ENCODE assay signal across 10 cellular contexts in genomic region chr15:64865126-64865997, GRCh38. TPM values are rescaled to one million over a fixed set of nuclear protein-coding genes. Genes with fewer than 3 reads are reported as not detected.
DNase-seq lines count a peak whose midpoint lies in the region; ATAC-seq, FAIRE-seq and TF ChIP-seq lines count a peak whose summit lies in the region.
"Had no signal": no experiment of that assay in that cellular context is flagged by ENCODE, and none has a peak within 500 bp of the region (broad histone marks: within the 10 kb centered on the region; RNA-seq: fewer than 3 reads in every experiment).

No MANE protein-coding gene starts in this region.

- no peak overlapping the region for H2AK5ac ChIP-seq in H9 (ENCODE audit: insufficient read length, low read length)

- peak overlapping the region; percentile 32 for H3K4me3 ChIP-seq in BLaER1
- H3K4me3 ChIP-seq in GM12878, result no peak overlapping the region
- H3K4me3 ChIP-seq in muscle layer of duodenum (ENCODE audit: low read depth in 1 of 2, low read length in 2 of 2), result no peak overlapping the region

- H4K91ac ChIP-seq in H9 (ENCODE audit: insufficient read length, low read depth, low read length), result no peak overlapping the region

- no peaks in the 10 kb centered on the region for H3K79me1 ChIP-seq in H9 (ENCODE audit: insufficient read depth, low read depth, low read length, poor library complexity, severe bottlenecking)

- H3K14ac ChIP-seq in H9 (ENCODE audit: insufficient read depth, low read length), result no peak overlapping the region; the same call in 1 of the 2 replicates

- no peak overlapping the region for H4K8ac ChIP-seq in H9 (replicated peaks; ENCODE audit: insufficient read length, low read depth, low read length)

- H2BK12ac ChIP-seq in H9 (ENCODE audit: insufficient read length, low read depth, low read length), result no peak overlapping the region

- SMC1A ChIA-PET in GM12878 (lab: Charles Lee; ENCODE audit: uncharacterized antibody, unreplicated experiment), result interaction anchor here (1.0 to 8.5 kb wide), 7 partner anchors 9 to 56 kb away, joined by 3 to 51 read pairs (median 4); no protein-coding TSS in a partner anchor

- H3K27ac Mint-ChIP-seq in H9, result peak overlapping the region in 1 of 3 experiments; percentile 87; a peak in 1 of 7 replicates

- H3K9me3 ChIP-seq in BLaER1 (no peaks in the 10 kb centered on the region), H9 (ENCODE audit: control insufficient read depth, low read depth, low read length) (no peaks in the 10 kb centered on the region), GM12878 (replicated peaks; ENCODE audit: control insufficient read depth, insufficient read depth, low read length) (no peaks in the 10 kb centered on the region; the same call in 2 of the 3 replicates), muscle layer of duodenum (ENCODE audit: control insufficient read depth in 1 of 2, low read length in 2 of 2) (no peaks in the 10 kb centered on the region)

- H3K27me3 ChIP-seq in BLaER1 (no peaks in the 10 kb centered on the region), H9 (ENCODE audit: insufficient read depth, low read length) (no peaks in the 10 kb centered on the region), GM12878 (replicated peaks in 1 of 2; ENCODE audit: control insufficient read depth in 2 of 2, insufficient read depth in 2 of 2, low read length in 1 of 2) (no peaks in the 10 kb centered on the region), muscle layer of duodenum (ENCODE audit: low read depth, low read length) (no peaks in the 10 kb centered on the region)

- H3K23me2 ChIP-seq in H9 (ENCODE audit: insufficient read length, low read depth, low read length, poor library complexity, severe bottlenecking), result no peaks in the 10 kb centered on the region

- TF ChIP-seq POLR2A in GM12878 (IDR thresholded peaks at IDR 0.05; ENCODE audit: low read depth, low read length), result peak; percentile 41

- no peak for TF ChIP-seq RAD21 in GM12878 (IDR thresholded peaks at IDR 0.05; ENCODE audit: insufficient read depth, low read depth, low read length)

- RAD21 ChIA-PET in GM12878 (lab: Charles Lee; ENCODE audit: unreplicated experiment), result interaction anchor here (1.0 to 4.2 kb wide), 6 partner anchors 17 to 29 kb away, joined by 3 to 33 read pairs (median 4); partner anchors contain the start of gene PLEKHO2

- peaks cover 88% of the 10 kb centered on the region for H3K4me1 ChIP-seq in BLaER1
- peaks cover 9% of the 10 kb centered on the region; the same call in 1 of the 2 replicates for H3K4me1 ChIP-seq in H9 (ENCODE audit: insufficient read depth, low read length)
- peaks cover 6% of the 10 kb centered on the region for H3K4me1 ChIP-seq in GM12878 (ENCODE audit: control insufficient read depth, insufficient read depth, low read length)
- H3K4me1 ChIP-seq in muscle layer of duodenum (ENCODE audit: control insufficient read depth in 1 of 2, insufficient read depth in 2 of 2, low read length in 2 of 2), result peaks cover 0 to 33% of the 10 kb centered on the region in 2 donors

- H2AFZ ChIP-seq in H9 (ENCODE audit: low read length) (no peak overlapping the region), GM12878 (ENCODE audit: control insufficient read depth, low read depth, low read length) (no peak overlapping the region)

- no peak for TF ChIP-seq CTCF in H9 (conservative IDR thresholded peaks at IDR 0.05)
- TF ChIP-seq CTCF in GM12878 (IDR thresholded peaks at IDR 0.05 in 2 of 3, conservative IDR thresholded peaks at IDR 0.05 in 1 of 3; ENCODE audit: control insufficient read depth in 2 of 3, extremely low read depth in 1 of 3, insufficient read depth in 1 of 3, low read depth in 3 of 3, low read length in 3 of 3), result no peak

- intact Hi-C loops in GM12878 (cut with micrococcal nuclease; ENCODE audit: unreplicated experiment), result no loop called here

- H4K5ac ChIP-seq in H9 (ENCODE audit: insufficient read length, low read depth, low read length), result no peak overlapping the region

- H3K79me2 ChIP-seq in H9 (ENCODE audit: insufficient read depth, low read length), result no peaks in the 10 kb centered on the region
- H3K79me2 ChIP-seq in GM12878 (ENCODE audit: control insufficient read depth, insufficient read depth, low read length), result no peaks in the 10 kb centered on the region

- peak overlapping the region; percentile 79 for H3K27ac ChIP-seq in BLaER1
- no peak overlapping the region for H3K27ac ChIP-seq in H9 (ENCODE audit: insufficient read length, low read depth, low read length)
- H3K27ac ChIP-seq in GM12878 (ENCODE audit: control insufficient read depth, insufficient read depth), result peak overlapping the region; percentile 28; the same call in 1 of the 2 replicates
- H3K27ac ChIP-seq in muscle layer of duodenum (ENCODE audit: low read length), result peak overlapping the region; percentile 60

- H3K4ac ChIP-seq in H9 (ENCODE audit: low read depth, low read length), result no peak overlapping the region

- no peak overlapping the region for H3T11ph ChIP-seq in H9 (ENCODE audit: low read length)

- H3K36me3 ChIP-seq in BLaER1 (peaks cover 34% of the 10 kb centered on the region), GM12878 (ENCODE audit: control insufficient read depth in 2 of 2, insufficient read depth in 2 of 2, low read length in 1 of 2) (peaks cover 20 to 44% of the 10 kb centered on the region in 2 experiments), muscle layer of duodenum (ENCODE audit: control insufficient read depth in 1 of 2, insufficient read depth in 2 of 2, low read length in 2 of 2) (peaks cover 34 to 47% of the 10 kb centered on the region in 2 donors)

- DNase-seq in H9, result peak; percentile 31
- no peak for DNase-seq in GM12878 (ENCODE audit: low read depth, low spot score)
- DNase-seq in T-helper 1 cell, result no peak
- no peak for DNase-seq in DMS114 treated with DMSO at 0.1 percent for 48 hours (lab: John Stamatoyannopoulos, UW; ENCODE audit: unreplicated experiment)
- no peak for DNase-seq in NCI-H1694 treated with DMSO at 0.1 percent for 48 hours (lab: John Stamatoyannopoulos, UW)
- no peak for DNase-seq in RCC 7860 (ENCODE audit: low spot score)
- DNase-seq: NCI-H2029 had no signal

- no peaks in the 10 kb centered on the region for H3K9me3 Mint-ChIP-seq in H9
- H3K9me3 Mint-ChIP-seq: activated T-helper 17 cell treated with anti-CD3 and anti-CD28 coated beads, Interleukin-2, amount 50 U/mL, for 72 hours had no signal

- H3K36me3 Mint-ChIP-seq in H9 (ENCODE audit: insufficient read depth in 1 of 3, low read depth in 3 of 3), result peaks cover 10 to 31% (median 27%) of the 10 kb centered on the region in 3 experiments

- H2BK15ac ChIP-seq in H9 (ENCODE audit: low read depth, low read length), result no peak overlapping the region

- no peak overlapping the region for H2BK5ac ChIP-seq in H9 (ENCODE audit: insufficient read length, low read length)

- H3K9ac ChIP-seq in BLaER1 (peak overlapping the region; percentile 64), H9 (ENCODE audit: extremely low read depth, insufficient read length, low read length) (no peak overlapping the region), GM12878 (ENCODE audit: control insufficient read depth, insufficient read depth, low read length) (no peak overlapping the region)

- H4K20me1 ChIP-seq in BLaER1, result peaks cover 24% of the 10 kb centered on the region
- no peaks in the 10 kb centered on the region for H4K20me1 ChIP-seq in H9 (ENCODE audit: control insufficient read depth, insufficient read depth, insufficient read length)
- H4K20me1 ChIP-seq in GM12878 (ENCODE audit: control insufficient read depth, insufficient read depth), result no peaks in the 10 kb centered on the region

- H3K18ac ChIP-seq in H9 (ENCODE audit: insufficient read length, low read depth, low read length), result no peak overlapping the region

- H3K4me1 Mint-ChIP-seq in H9, result peaks cover 38 to 47% of the 10 kb centered on the region in 2 experiments
- H3K4me1 Mint-ChIP-seq: activated T-helper 17 cell treated with anti-CD3 and anti-CD28 coated beads, Interleukin-2, amount 50 U/mL, for 72 hours had no signal

- BruUV-seq in GM12878 (replicated peaks; lab: Mats Ljungman, UMichigan), result no TSS peak

- in situ Hi-C loops in GM12878 (cut with MboI), result no loop called here

- POLR2A ChIA-PET in GM12878 (lab: Charles Lee), result interaction anchor here (0.9 to 3.2 kb wide), 8 partner anchors 8 to 29 kb away, joined by 3 to 14 read pairs (median 5); no protein-coding TSS in a partner anchor

- CTCF ChIA-PET in GM12878 (lab: Yijun Ruan, JAX), result interaction anchor here (0.7 to 1.7 kb wide), 4 partner anchors 9 to 30 kb away, joined by 3 to 8 read pairs (median 4); no protein-coding TSS in a partner anchor

- H2BK120ac ChIP-seq in H9 (ENCODE audit: low read depth, low read length, poor library complexity, severe bottlenecking), result no peak overlapping the region

- TF ChIP-seq EP300 in GM12878 (IDR thresholded peaks at IDR 0.05; ENCODE audit: borderline replicate concordance in 1 of 2, control insufficient read depth in 1 of 2, low read depth in 2 of 2, low read length in 2 of 2), result no peak

- FAIRE-seq in GM12878 (lab: Jason Lieb, UNC) (no peak), RCC 7860 (lab: Jason Lieb, UNC) (no peak)

- H3K4me3 Mint-ChIP-seq in H9, result no peak overlapping the region
- H3K4me3 Mint-ChIP-seq: activated T-helper 17 cell treated with anti-CD3 and anti-CD28 coated beads, Interleukin-2, amount 50 U/mL, for 72 hours had no signal

- no CpG with 5 or more reads among the region's 12 CpGs for WGBS in H9 (ENCODE audit: extremely low coverage, insufficient read length, low lambda C conversion rate)
- WGBS in GM12878 (ENCODE audit: insufficient coverage, insufficient replicate concordance, low lambda C conversion rate, missing lambda C conversion rate), result 18% methylated on average over 12 of the region's 12 CpGs

- H2BK20ac ChIP-seq in H9 (ENCODE audit: low read depth, low read length, poor library complexity, severe bottlenecking), result no peak overlapping the region

- H3K4me2 ChIP-seq in BLaER1 (peak overlapping the region; percentile 93), H9 (ENCODE audit: insufficient read depth, insufficient read length, low read length) (no peak overlapping the region), GM12878 (ENCODE audit: control insufficient read depth, insufficient read depth) (peak overlapping the region; percentile 43)

- no peak overlapping the region for H3K23ac ChIP-seq in H9 (ENCODE audit: insufficient read length, low read depth, low read length)

- ATAC-seq in GM12878, result peak; percentile 81
- ATAC-seq: activated T-helper 17 cell treated with anti-CD3 and anti-CD28 coated beads, Interleukin-2, amount 50 U/mL, for 72 hours had no signal

- no peak overlapping the region for H3K56ac ChIP-seq in H9 (ENCODE audit: insufficient read length, low read depth, low read length)

- H3K27me3 Mint-ChIP-seq in H9 (ENCODE audit: low read depth), result no peaks in the 10 kb centered on the region
- H3K27me3 Mint-ChIP-seq: activated T-helper 17 cell treated with anti-CD3 and anti-CD28 coated beads, Interleukin-2, amount 50 U/mL, for 72 hours had no signal

RNA-seq across cellular contexts. Expression of gene PLEKHO2, which starts 23.6 kb away (rescaled TPM):
- 16.6 and 18.1 TPM in 2 replicates for total RNA-seq in H9 (2021)
- total RNA-seq in GM12878 (2013; cell fraction: nucleolus; rRNA removed), result 20.0 and 20.1 TPM in 2 replicates
- total RNA-seq in GM12878 (2014; rRNA removed), result 21.5 and 21.6 TPM in 2 replicates
- 14.6 and 15.5 TPM in 2 replicates for total RNA-seq in GM12878 (2014; rRNA removed; fragmentation: Illumina TruSeq; extraction: Trizol)
- 25.4 and 25.6 TPM in 2 replicates for total RNA-seq in GM12878 (2021)
- polyA plus RNA-seq in GM12878 (2011; ENCODE audit: low read depth), result 10.2 TPM
- polyA plus RNA-seq in GM12878 (2011; rRNA removed), result 11.2 and 19.4 TPM in 2 replicates
- polyA plus RNA-seq in GM12878 (2011; cell fraction: cytosol; rRNA removed), result 24.1 and 29.2 TPM in 2 replicates
- 23.2 and 25.9 TPM in 2 replicates for polyA plus RNA-seq in GM12878 (2011; cell fraction: nucleus; rRNA removed)
- polyA plus RNA-seq in GM12878 (2012), result 19.2 and 20.3 TPM in 2 replicates
- polyA plus RNA-seq in GM12878 (2014; fragmentation: Illumina TruSeq; extraction: Trizol), result 12.1 and 19.5 TPM in 2 replicates
- polyA plus RNA-seq in GM12878 (2014; fragmentation: Nextera tagmentation; extraction: Ambion mirVana), result 1 to 10 TPM; 1.4 to 3.1 TPM
- 19.8 and 22.9 TPM in 2 replicates for polyA plus RNA-seq in GM12878 (2014; rRNA removed)
- 10 to 100 TPM; 22.3 to 22.4 TPM for polyA plus RNA-seq in GM12878 (2016; fragmentation: Nextera tagmentation; extraction: Ambion mirVana)
- 15.3 and 28.9 TPM in 2 replicates for polyA minus RNA-seq in GM12878 (2011; rRNA and poly(A)+ RNA removed)
- polyA minus RNA-seq in GM12878 (2011; cell fraction: cytosol; rRNA and poly(A)+ RNA removed), result 8.3 and 9.5 TPM in 2 replicates
- 5.9 and 10.8 TPM in 2 replicates for polyA minus RNA-seq in GM12878 (2011; cell fraction: nucleus; rRNA and poly(A)+ RNA removed)

RNA-seq across cellular contexts. Expression of gene PIF1, which starts 39.9 kb away (rescaled TPM):
- total RNA-seq in H9 (2021) (64.0 and 74.4 TPM in 2 replicates), GM12878 (2014; rRNA removed) (42.8 and 43.9 TPM in 2 replicates), GM12878 (2014; rRNA removed; fragmentation: Illumina TruSeq; extraction: Trizol) (21.0 and 22.6 TPM in 2 replicates), GM12878 (2021) (36.9 and 39.5 TPM in 2 replicates)
- 90.7 and 116 TPM in 2 replicates for total RNA-seq in GM12878 (2013; cell fraction: nucleolus; rRNA removed)
- polyA plus RNA-seq in GM12878 (2011; ENCODE audit: low read depth), result 7.2 TPM
- polyA plus RNA-seq in GM12878 (2011; rRNA removed) (52.9 and 68.9 TPM in 2 replicates), GM12878 (2014; fragmentation: Illumina TruSeq; extraction: Trizol) (18.3 and 36.5 TPM in 2 replicates), GM12878 (2014; fragmentation: Nextera tagmentation; extraction: Ambion mirVana) (1 to 10 TPM; 3.7 to 7.2 TPM), GM12878 (2014; rRNA removed) (64.0 and 69.2 TPM in 2 replicates), GM12878 (2016; fragmentation: Nextera tagmentation; extraction: Ambion mirVana) (10 to 100 TPM; 28.7 to 33.4 TPM)
- polyA plus RNA-seq in GM12878 (2011; cell fraction: cytosol; rRNA removed), result 71.9 and 108 TPM in 2 replicates
- polyA plus RNA-seq in GM12878 (2011; cell fraction: nucleus; rRNA removed), result 271 and 281 TPM in 2 replicates
- 27.1 and 32.1 TPM in 2 replicates for polyA plus RNA-seq in GM12878 (2012)
- polyA minus RNA-seq in GM12878 (2011; rRNA and poly(A)+ RNA removed), result 21.3 and 51.3 TPM in 2 replicates
- polyA minus RNA-seq in GM12878 (2011; cell fraction: cytosol; rRNA and poly(A)+ RNA removed), result 23.0 and 29.8 TPM in 2 replicates
- polyA minus RNA-seq in GM12878 (2011; cell fraction: nucleus; rRNA and poly(A)+ RNA removed), result 41.1 and 67.6 TPM in 2 replicates

RNA-seq across cellular contexts. Expression of gene ANKDD1A, which starts 46.3 kb away (rescaled TPM):
- total RNA-seq in H9 (2021) (3.7 TPM in 2 replicates), GM12878 (2014; rRNA removed) (3.9 and 5.3 TPM in 2 replicates), GM12878 (2014; rRNA removed; fragmentation: Illumina TruSeq; extraction: Trizol) (2.3 and 2.6 TPM in 2 replicates), GM12878 (2021) (4.4 and 4.5 TPM in 2 replicates)
- total RNA-seq in GM12878 (2013; cell fraction: nucleolus; rRNA removed), result 14.8 and 17.5 TPM in 2 replicates
- polyA plus RNA-seq in GM12878 (2011; ENCODE audit: low read depth), result 2.0 TPM
- polyA plus RNA-seq in GM12878 (2011; rRNA removed) (3.1 and 3.7 TPM in 2 replicates), GM12878 (2014; fragmentation: Illumina TruSeq; extraction: Trizol) (2.5 and 3.3 TPM in 2 replicates), GM12878 (2014; fragmentation: Nextera tagmentation; extraction: Ambion mirVana) (1 to 10 TPM; 1.5 to 2.5 TPM), GM12878 (2014; rRNA removed) (5.9 and 6.6 TPM in 2 replicates), GM12878 (2016; fragmentation: Nextera tagmentation; extraction: Ambion mirVana) (1 to 10 TPM; 4.5 to 4.8 TPM)
- polyA plus RNA-seq in GM12878 (2011; cell fraction: cytosol; rRNA removed), result 3.5 and 3.6 TPM in 2 replicates
- polyA plus RNA-seq in GM12878 (2011; cell fraction: nucleus; rRNA removed), result 11.4 and 11.8 TPM in 2 replicates
- polyA plus RNA-seq in GM12878 (2012), result 2.8 and 3.2 TPM in 2 replicates
- 3.4 and 4.6 TPM in 2 replicates for polyA minus RNA-seq in GM12878 (2011; rRNA and poly(A)+ RNA removed)
- 1.1 and 1.2 TPM in 2 replicates for polyA minus RNA-seq in GM12878 (2011; cell fraction: cytosol; rRNA and poly(A)+ RNA removed)
- 4.4 and 5.8 TPM in 2 replicates for polyA minus RNA-seq in GM12878 (2011; cell fraction: nucleus; rRNA and poly(A)+ RNA removed)
